Comparison of ENCODE assay signal across 10 cellular contexts in genomic region chr13:28530729-28531194, GRCh38. TPM values are rescaled to one million over a fixed set of nuclear protein-coding genes. Genes with fewer than 3 reads are reported as not detected.
A peak's percentile ranks its signal among the peaks of the same experiment; 100 is the strongest.
DNase-seq lines count a peak whose midpoint lies in the region; ATAC-seq and TF ChIP-seq lines count a peak whose summit lies in the region.
"Had no signal": no experiment of that assay in that cellular context is flagged by ENCODE, and none has a peak within 500 bp of the region (broad histone marks: within the 10 kb centered on the region; RNA-seq: fewer than 3 reads in every experiment).

No MANE protein-coding gene starts in this region.

- H3K4me2 ChIP-seq in osteoblast (ENCODE audit: insufficient read depth, low read length), result peak overlapping the region; percentile 95

- H3K9ac ChIP-seq in HUES6 (ENCODE audit: low read length), result peak overlapping the region; percentile 53

- ATAC-seq in HG02642 (IDR thresholded peaks at IDR 0.05; ENCODE audit: poor library complexity, unreplicated experiment), result no peak
- ATAC-seq: activated naive CD4-positive, alpha-beta T cell treated with anti-CD3 and anti-CD28 coated beads, Interleukin-2, amount 50 U/mL, for 72 hours had no signal

- H3K4me3 ChIP-seq in HUES6 (ENCODE audit: low read depth, low read length) (peak overlapping the region; percentile 64), dorsolateral prefrontal cortex (peak overlapping the region; percentile 15 to 70 (median 49)), osteoblast (ENCODE audit: insufficient read depth, low read length) (peak overlapping the region; percentile 69)

- intact Hi-C loops in dorsolateral prefrontal cortex (cut with DNase I), result loop anchor here in 1 of 2 donors (10.0 kb wide), 1 partner anchor 104 kb away; no protein-coding TSS in a partner anchor

- peak overlapping the region; percentile 90 for H2AFZ ChIP-seq in osteoblast (ENCODE audit: low read length)

- TF ChIP-seq CTCF in dorsolateral prefrontal cortex (IDR thresholded peaks at IDR 0.05 in 54 of 56, conservative IDR thresholded peaks at IDR 0.05 in 2 of 56; ENCODE audit: low read depth in 1 of 56, partially characterized antibody in 56 of 56) (no peak), osteoblast (IDR thresholded peaks at IDR 0.05; ENCODE audit: extremely low read depth, low read depth, low read length) (peak; percentile 25)

- H3K27ac ChIP-seq in HUES6 (ENCODE audit: low read depth, low read length) (no peak overlapping the region), dorsolateral prefrontal cortex (peak overlapping the region in 17 of 59 donors; percentile 2 to 69 (median 31)), osteoblast (ENCODE audit: low read depth, low read length) (no peak overlapping the region)

- H3K4me1 ChIP-seq in HUES6 (ENCODE audit: control insufficient read depth, insufficient read depth, low read length) (peaks cover 20% of the 10 kb centered on the region), osteoblast (ENCODE audit: insufficient read depth, low read length) (peaks cover 13% of the 10 kb centered on the region)

- DNase-seq in COLO829 (ENCODE audit: low spot score), result peak; percentile 20
- DNase-seq in dorsolateral prefrontal cortex, result no peak
- peak; percentile 79 for DNase-seq in osteoblast (ENCODE audit: insufficient read length, low spot score, missing footprints)
- DNase-seq in T-helper 1 cell, result no peak
- DNase-seq in NCI-H2107 (lab: John Stamatoyannopoulos, UW), result no peak
- no peak for DNase-seq in activated CD4-positive, alpha-beta T cell treated with anti-CD3 and anti-CD28 coated beads, Interleukin-2, amount 50 U/mL, for 48 hours
- DNase-seq: SHP77 treated with DMSO at 0.1 percent for 48 hours had no signal

- H3K9me3 ChIP-seq in HUES6 (ENCODE audit: control insufficient read depth, insufficient read depth, low read depth, low read length), result peaks cover 8% of the 10 kb centered on the region
- H3K9me3 ChIP-seq in osteoblast (ENCODE audit: low read depth, low read length), result no peaks in the 10 kb centered on the region

- peaks cover 41% of the 10 kb centered on the region for H3K27me3 ChIP-seq in HUES6 (ENCODE audit: control insufficient read depth, insufficient read depth, low read length)
- peaks cover 0 to 68% (median 31%) of the 10 kb centered on the region in 45 donors for H3K27me3 ChIP-seq in dorsolateral prefrontal cortex
- peaks cover 31% of the 10 kb centered on the region for H3K27me3 ChIP-seq in osteoblast (ENCODE audit: insufficient read depth, low read length)

- H3K36me3 ChIP-seq in HUES6 (ENCODE audit: control insufficient read depth, insufficient read depth, low read length) (no peaks in the 10 kb centered on the region), osteoblast (ENCODE audit: insufficient read depth, low read length) (no peaks in the 10 kb centered on the region)

- H3K79me2 ChIP-seq in osteoblast (ENCODE audit: insufficient read depth, low read length), result no peaks in the 10 kb centered on the region

- H4K20me1 ChIP-seq in osteoblast (ENCODE audit: insufficient read depth, low read length), result no peaks in the 10 kb centered on the region

RNA-seq across cellular contexts. Expression of gene FLT1, which starts 35.8 kb away (rescaled TPM):
- 100 to 1,000 TPM in 2 of 120 experiments, 10 to 100 TPM in 118; 19.3 to 118 (median 47.2) TPM for total RNA-seq in dorsolateral prefrontal cortex
- under 0.01 TPM in 1 of 2 replicates, not detected in the other for total RNA-seq in osteoblast

Comparison
In these comparisons a context has a peak if more than half of its experiments do, and no peak if none do; other contexts are left out.
1. DNase-seq: peak in COLO829 (single experiment) and osteoblast (single experiment); none in dorsolateral prefrontal cortex (0 of 10), T-helper 1 cell (0 of 5), NCI-H2107 (single experiment) and activated CD4-positive, alpha-beta T cell treated with anti-CD3 and anti-CD28 coated beads, Interleukin-2, amount 50 U/mL, for 48 hours (0 of 2).
2. RNA of gene FLT1, which starts 35.8 kb away (total RNA-seq): 19.3 to 118 TPM in dorsolateral prefrontal cortex; under 0.01 TPM in osteoblast; every median in the first group is over 10 times any median in the second.
3. Peak in every context shown above with its lines, with median percentiles within 50 percentile points of each other: H3K4me3 ChIP-seq.